In genomic region chr1:1068077-1068373, GRCh38 we compare ENCODE assay signal across 10 cellular contexts. TPM values are rescaled to one million over a fixed set of nuclear protein-coding genes. Genes with fewer than 3 reads are reported as not detected.
DNase-seq lines count a peak whose midpoint lies in the region; ATAC-seq and TF ChIP-seq lines count a peak whose summit lies in the region.
"Had no signal": no experiment of that assay in that cellular context is flagged by ENCODE, and none has a peak within 500 bp of the region (broad histone marks: within the 10 kb centered on the region; RNA-seq: fewer than 3 reads in every experiment).

No MANE protein-coding gene starts in this region.

- H3K4me3 Mint-ChIP-seq in activated T-helper 1 cell treated with anti-CD3 and anti-CD28 coated beads, Interleukin-12 subunit alpha, Interleukin-12 subunit beta, Interleukin-2, Interleukin-4 antibody, amounts not matched to agents 30 ng/mL and 10 ng/mL and 1 ng/mL, durations not matched to agents 14 hours and 24 hours and 36 hours = peak overlapping the region; percentile 53

- no peaks in the 10 kb centered on the region for H3K9me3 Mint-ChIP-seq in activated T-helper 1 cell treated with anti-CD3 and anti-CD28 coated beads, Interleukin-12 subunit alpha, Interleukin-12 subunit beta, Interleukin-2, Interleukin-4 antibody, amounts not matched to agents 30 ng/mL and 10 ng/mL and 1 ng/mL, durations not matched to agents 14 hours and 24 hours and 36 hours

- H3K27ac Mint-ChIP-seq in activated T-helper 1 cell treated with anti-CD3 and anti-CD28 coated beads, Interleukin-12 subunit alpha, Interleukin-12 subunit beta, Interleukin-2, Interleukin-4 antibody, amounts not matched to agents 30 ng/mL and 10 ng/mL and 1 ng/mL, durations not matched to agents 14 hours and 24 hours and 36 hours = no peak overlapping the region

- H3K27ac ChIP-seq in 22Rv1 = peak overlapping the region; percentile 91
- H3K27ac ChIP-seq: ovary had no signal

- TF ChIP-seq CTCF in 22Rv1 (IDR thresholded peaks at IDR 0.05) = no peak
- no peak for TF ChIP-seq CTCF in BE2C (IDR thresholded peaks at IDR 0.05; ENCODE audit: low read depth, low read length)

- no peak overlapping the region for H3K4me3 ChIP-seq in BE2C (ENCODE audit: low read depth, low read length)
- H3K4me3 ChIP-seq: ovary had no signal

- H3K4me1 ChIP-seq in ES-I3 (ENCODE audit: insufficient read depth, low read length) (peaks cover 7% of the 10 kb centered on the region; the same call in 1 of the 2 replicates), BE2C (no peaks in the 10 kb centered on the region)

- H3K36me3 ChIP-seq in ES-I3 (ENCODE audit: insufficient read depth, low read length) (no peaks in the 10 kb centered on the region), BE2C (no peaks in the 10 kb centered on the region)
- H3K36me3 ChIP-seq: ovary had no signal

- peaks cover 16% of the 10 kb centered on the region for H3K27me3 ChIP-seq in BE2C
- H3K27me3 ChIP-seq: ovary had no signal

- H3K4me1 Mint-ChIP-seq in activated T-helper 1 cell treated with anti-CD3 and anti-CD28 coated beads, Interleukin-12 subunit alpha, Interleukin-12 subunit beta, Interleukin-2, Interleukin-4 antibody, amounts not matched to agents 30 ng/mL and 10 ng/mL and 1 ng/mL, durations not matched to agents 14 hours and 24 hours and 36 hours (ENCODE audit: low read depth) = peaks cover 7% of the 10 kb centered on the region

- H3K9me3 ChIP-seq in ES-I3 (ENCODE audit: control insufficient read depth, insufficient read depth, low read length) = no peaks in the 10 kb centered on the region
- H3K9me3 ChIP-seq in BE2C = no peaks in the 10 kb centered on the region
- H3K9me3 ChIP-seq: ovary had no signal

- H3K36me3 Mint-ChIP-seq in activated T-helper 1 cell treated with anti-CD3 and anti-CD28 coated beads, Interleukin-12 subunit alpha, Interleukin-12 subunit beta, Interleukin-2, Interleukin-4 antibody, amounts not matched to agents 30 ng/mL and 10 ng/mL and 1 ng/mL, durations not matched to agents 14 hours and 24 hours and 36 hours (ENCODE audit: low read depth) = no peaks in the 10 kb centered on the region

- DNase-seq in activated T-helper 1 cell treated with anti-CD3 and anti-CD28 coated beads, Interleukin-12 subunit alpha, Interleukin-12 subunit beta, Interleukin-2, Interleukin-4 antibody, amounts not matched to agents 30 ng/mL and 10 ng/mL and 1 ng/mL, durations not matched to agents 14 hours and 24 hours and 36 hours (ENCODE audit: low spot score) = no peak
- DNase-seq in left kidney (ENCODE audit: low read depth, low spot score) (peak; percentile 70), NCI-H748 treated with DMSO at 0.1 percent for 48 hours (lab: John Stamatoyannopoulos, UW) (no peak), left lobe of liver (ENCODE audit: low spot score) (no peak), BE2C (no peak)
- DNase-seq: ovary had no signal

- H3K9ac ChIP-seq in ES-I3 (ENCODE audit: low read depth, low read length) = peak overlapping the region; percentile 53; the same call in 1 of the 2 replicates

- ATAC-seq in left lobe of liver = no peak
- no peak for ATAC-seq in HG03139 (IDR thresholded peaks at IDR 0.05; ENCODE audit: unreplicated experiment)

- intact Hi-C loops in activated T-helper 1 cell treated with anti-CD3 and anti-CD28 coated beads, Interleukin-12 subunit alpha, Interleukin-12 subunit beta, Interleukin-2, Interleukin-4 antibody, amounts not matched to agents 30 ng/mL and 10 ng/mL and 1 ng/mL, durations not matched to agents 14 hours and 24 hours and 36 hours (cut with micrococcal nuclease) = loop anchor here (2.0 kb wide), 1 partner anchor 27 kb away; no protein-coding TSS in a partner anchor

- peaks cover 3% of the 10 kb centered on the region for H3K27me3 Mint-ChIP-seq in activated T-helper 1 cell treated with anti-CD3 and anti-CD28 coated beads, Interleukin-12 subunit alpha, Interleukin-12 subunit beta, Interleukin-2, Interleukin-4 antibody, amounts not matched to agents 30 ng/mL and 10 ng/mL and 1 ng/mL, durations not matched to agents 14 hours and 24 hours and 36 hours (ENCODE audit: insufficient read depth)

RNA-seq across cellular contexts. Expression of gene RNF223, which starts 6.1 kb away (rescaled TPM):
- 0.10 TPM in 1 of 2 replicates, not detected in the other for total RNA-seq in activated T-helper 1 cell treated with anti-CD3 and anti-CD28 coated beads, Interleukin-12 subunit alpha, Interleukin-12 subunit beta, Interleukin-2, Interleukin-4 antibody, amounts not matched to agents 30 ng/mL and 10 ng/mL and 1 ng/mL, durations not matched to agents 14 hours and 24 hours and 36 hours
- not detected for total RNA-seq in left lobe of liver
- polyA plus RNA-seq in BE2C (2012; ENCODE audit: insufficient read depth, insufficient read length, low read depth) = not detected
- total RNA-seq: frontal cortex had no signal
- polyA plus RNA-seq: ovary had no signal

RNA-seq across cellular contexts. Expression of gene C1orf159, which starts 47.9 kb away (rescaled TPM):
- 30.0 and 30.3 TPM in 2 replicates for total RNA-seq in activated T-helper 1 cell treated with anti-CD3 and anti-CD28 coated beads, Interleukin-12 subunit alpha, Interleukin-12 subunit beta, Interleukin-2, Interleukin-4 antibody, amounts not matched to agents 30 ng/mL and 10 ng/mL and 1 ng/mL, durations not matched to agents 14 hours and 24 hours and 36 hours
- total RNA-seq in left lobe of liver = 8.4 TPM
- 32.0 TPM for polyA plus RNA-seq in BE2C (2012; ENCODE audit: insufficient read depth, insufficient read length, low read depth)

RNA-seq across cellular contexts. Expression of gene AGRN, which starts 48.1 kb away (rescaled TPM):
- total RNA-seq in activated T-helper 1 cell treated with anti-CD3 and anti-CD28 coated beads, Interleukin-12 subunit alpha, Interleukin-12 subunit beta, Interleukin-2, Interleukin-4 antibody, amounts not matched to agents 30 ng/mL and 10 ng/mL and 1 ng/mL, durations not matched to agents 14 hours and 24 hours and 36 hours = 25.8 and 30.3 TPM in 2 replicates
- 39.3 TPM for total RNA-seq in left lobe of liver
- polyA plus RNA-seq in BE2C (2012; ENCODE audit: insufficient read depth, insufficient read length, low read depth) = 58.7 TPM

RNA-seq across cellular contexts. Expression of gene ISG15, which starts 54.7 kb away (rescaled TPM):
- total RNA-seq in activated T-helper 1 cell treated with anti-CD3 and anti-CD28 coated beads, Interleukin-12 subunit alpha, Interleukin-12 subunit beta, Interleukin-2, Interleukin-4 antibody, amounts not matched to agents 30 ng/mL and 10 ng/mL and 1 ng/mL, durations not matched to agents 14 hours and 24 hours and 36 hours = 52.9 and 53.7 TPM in 2 replicates
- 26.3 TPM for total RNA-seq in left lobe of liver
- polyA plus RNA-seq in BE2C (2012; ENCODE audit: insufficient read depth, insufficient read length, low read depth) = 33.8 TPM
